ENCODE assay signal across 1 cellular context in genomic region chr11:118610220-118610772, GRCh38.
A peak's percentile ranks its signal among the peaks of the same experiment; 100 is the strongest.
TF ChIP-seq lines count a peak whose summit lies in the region.

No MANE protein-coding gene starts in this region.

TF ChIP-seq in GM12878, 131 proteins besides CTCF, POLR2A, EP300 and RAD21:
- no peak for TF ChIP-seq JUND (IDR thresholded peaks at IDR 0.05; ENCODE audit: low read depth, low read length)
- no peak for TF ChIP-seq BACH1 (IDR thresholded peaks at IDR 0.05; ENCODE audit: borderline replicate concordance)
- TF ChIP-seq RUNX3 (IDR thresholded peaks at IDR 0.05; ENCODE audit: low read length) = no peak
- peak; percentile 83 for TF ChIP-seq SUZ12 (IDR thresholded peaks at IDR 0.05; ENCODE audit: unreplicated experiment)
TF ChIP-seq in GM12878: peak in this region for 1.
